Comparison of ENCODE assay signal across 1 cellular context in the genomic region with DNA sequence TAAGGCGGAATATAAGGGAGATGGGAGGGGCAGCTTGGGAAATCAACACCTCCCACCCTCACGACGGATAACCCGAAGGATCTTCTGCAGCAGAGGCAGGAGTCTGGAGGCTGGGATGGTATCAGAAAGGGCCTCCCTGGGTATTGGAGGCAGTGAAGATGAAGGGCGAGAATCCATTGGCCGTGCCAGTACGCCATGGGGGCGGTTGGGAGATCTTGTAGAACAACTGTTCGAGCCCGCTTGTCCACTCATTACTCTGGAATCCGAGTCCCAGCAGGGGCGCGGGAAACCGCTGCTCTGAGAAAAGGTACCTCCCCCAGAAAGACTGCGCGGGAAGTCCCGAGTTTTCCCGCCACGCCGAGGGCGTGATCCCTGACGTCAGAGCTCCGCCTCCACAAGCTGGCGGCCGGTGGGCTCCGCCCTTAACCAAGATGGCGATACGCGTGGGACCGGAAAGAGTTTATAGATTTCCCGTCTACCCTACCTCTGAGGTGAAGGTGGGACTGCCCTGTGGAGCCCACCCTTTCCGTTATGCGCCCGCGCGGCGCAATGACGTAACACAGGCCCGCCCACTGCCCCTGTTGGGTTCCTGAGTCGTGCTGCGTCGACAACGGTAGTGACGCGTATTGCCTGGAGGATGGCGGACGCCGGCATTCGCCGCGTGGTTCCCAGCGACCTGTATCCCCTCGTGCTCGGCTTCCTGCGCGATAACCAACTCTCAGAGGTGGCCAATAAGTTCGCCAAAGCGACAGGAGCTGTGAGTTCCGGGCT.
TF ChIP-seq lines count a peak whose summit lies in the region.

A gene (plus strand): TSS at position 616 of the 771 bp plus-strand sequence. CDS start 22 bp downstream, at position 638.

TF ChIP-seq in GM12878, 131 proteins besides CTCF, POLR2A, EP300 and RAD21 (continued from another document and continues in another):
- TF ChIP-seq, protein P1, sequence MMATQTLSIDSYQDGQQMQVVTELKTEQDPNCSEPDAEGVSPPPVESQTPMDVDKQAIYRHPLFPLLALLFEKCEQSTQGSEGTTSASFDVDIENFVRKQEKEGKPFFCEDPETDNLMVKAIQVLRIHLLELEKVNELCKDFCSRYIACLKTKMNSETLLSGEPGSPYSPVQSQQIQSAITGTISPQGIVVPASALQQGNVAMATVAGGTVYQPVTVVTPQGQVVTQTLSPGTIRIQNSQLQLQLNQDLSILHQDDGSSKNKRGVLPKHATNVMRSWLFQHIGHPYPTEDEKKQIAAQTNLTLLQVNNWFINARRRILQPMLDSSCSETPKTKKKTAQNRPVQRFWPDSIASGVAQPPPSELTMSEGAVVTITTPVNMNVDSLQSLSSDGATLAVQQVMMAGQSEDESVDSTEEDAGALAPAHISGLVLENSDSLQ (IDR thresholded peaks at IDR 0.05), result peak; percentile 25; the same call in 1 of the 2 replicates
- TF ChIP-seq TBL1XR1 (IDR thresholded peaks at IDR 0.05; ENCODE audit: low read depth, low read length) (no peak; the same call in 1 of the 2 replicates), ZBED1 (IDR thresholded peaks at IDR 0.05; ENCODE audit: borderline replicate concordance) (peak; percentile 73; the same call in 1 of the 2 replicates), CHD2 (IDR thresholded peaks at IDR 0.05; ENCODE audit: borderline replicate concordance, low read depth, low read length) (peak; percentile 70), CBX3 (IDR thresholded peaks at IDR 0.05; ENCODE audit: borderline replicate concordance, low read depth) (no peak), YBX1 (IDR thresholded peaks at IDR 0.05) (no peak), ZNF207 (IDR thresholded peaks at IDR 0.05; ENCODE audit: borderline replicate concordance) (peak; percentile 82; the same call in 1 of the 2 replicates), SMARCA5 (IDR thresholded peaks at IDR 0.05) (no peak), TARDBP (IDR thresholded peaks at IDR 0.05; ENCODE audit: borderline replicate concordance) (peak; percentile 84), SUPT20H (IDR thresholded peaks at IDR 0.05; ENCODE audit: borderline replicate concordance, control insufficient read depth, low read depth, low read length) (no peak), POLR2AphosphoS5 (IDR thresholded peaks at IDR 0.05; ENCODE audit: low read length) (peak; percentile 98), MYC (IDR thresholded peaks at IDR 0.05; ENCODE audit: insufficient read depth, insufficient read length, insufficient replicate concordance, low read length, severe bottlenecking) (peak; percentile 93), FOXM1 (IDR thresholded peaks at IDR 0.05; ENCODE audit: low read depth, low read length) (peak; percentile 51; the same call in 1 of the 2 replicates), KDM1A (IDR thresholded peaks at IDR 0.05; ENCODE audit: borderline replicate concordance) (no peak), ZNF274 (IDR thresholded peaks at IDR 0.05; ENCODE audit: insufficient read depth, insufficient read length) (no peak), ZNF384 (IDR thresholded peaks at IDR 0.05; ENCODE audit: borderline replicate concordance, low read depth, low read length) (no peak), SMAD1 (IDR thresholded peaks at IDR 0.05; ENCODE audit: low read depth, partially characterized antibody) (peak; percentile 18), IKZF2 (IDR thresholded peaks at IDR 0.05) (peak; percentile 38 to 40; a peak in 2 of 4 replicates), SUZ12 (IDR thresholded peaks at IDR 0.05; ENCODE audit: unreplicated experiment) (no peak), ATF7 (IDR thresholded peaks at IDR 0.05; ENCODE audit: low read depth) (peak; percentile 98), LARP7 (IDR thresholded peaks at IDR 0.05) (no peak), SREBF2 (IDR thresholded peaks at IDR 0.05; ENCODE audit: low read length) (no peak), FOXK2 (IDR thresholded peaks at IDR 0.05) (peak; percentile 88), RUNX3 (IDR thresholded peaks at IDR 0.05; ENCODE audit: low read length) (peak; percentile 64; the same call in 1 of the 2 replicates), RELA (IDR thresholded peaks at IDR 0.05; ENCODE audit: borderline replicate concordance, partially characterized antibody) (peak; percentile 92), PML (IDR thresholded peaks at IDR 0.05; ENCODE audit: low read length) (peak; percentile 89), ZNF622 (IDR thresholded peaks at IDR 0.05) (no peak), TCF7 (IDR thresholded peaks at IDR 0.05; ENCODE audit: borderline replicate concordance) (no peak), NFIC (IDR thresholded peaks at IDR 0.05; ENCODE audit: low read depth, low read length) (no peak), ESRRA (IDR thresholded peaks at IDR 0.05; ENCODE audit: low read length) (no peak), SRF (IDR thresholded peaks at IDR 0.05; ENCODE audit: low read depth in 2 of 2, low read length in 2 of 2) (peak in 1 of 2 experiments; percentile 87; a peak in 2 of 4 replicates), ASH2L (IDR thresholded peaks at IDR 0.05; ENCODE audit: borderline replicate concordance, low read depth) (no peak), ZNF24 (IDR thresholded peaks at IDR 0.05) (no peak), POU2F2 (IDR thresholded peaks at IDR 0.05; ENCODE audit: borderline replicate concordance, low read depth, low read length) (peak; percentile 77; the same call in 1 of the 3 replicates)
- TF ChIP-seq, protein P2, sequence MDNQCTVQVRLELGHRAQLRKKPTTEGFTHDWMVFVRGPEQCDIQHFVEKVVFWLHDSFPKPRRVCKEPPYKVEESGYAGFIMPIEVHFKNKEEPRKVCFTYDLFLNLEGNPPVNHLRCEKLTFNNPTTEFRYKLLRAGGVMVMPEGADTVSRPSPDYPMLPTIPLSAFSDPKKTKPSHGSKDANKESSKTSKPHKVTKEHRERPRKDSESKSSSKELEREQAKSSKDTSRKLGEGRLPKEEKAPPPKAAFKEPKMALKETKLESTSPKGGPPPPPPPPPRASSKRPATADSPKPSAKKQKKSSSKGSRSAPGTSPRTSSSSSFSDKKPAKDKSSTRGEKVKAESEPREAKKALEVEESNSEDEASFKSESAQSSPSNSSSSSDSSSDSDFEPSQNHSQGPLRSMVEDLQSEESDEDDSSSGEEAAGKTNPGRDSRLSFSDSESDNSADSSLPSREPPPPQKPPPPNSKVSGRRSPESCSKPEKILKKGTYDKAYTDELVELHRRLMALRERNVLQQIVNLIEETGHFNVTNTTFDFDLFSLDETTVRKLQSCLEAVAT (IDR thresholded peaks at IDR 0.05), result peak; percentile 52; the same call in 1 of the 2 replicates
- TF ChIP-seq, protein P3, sequence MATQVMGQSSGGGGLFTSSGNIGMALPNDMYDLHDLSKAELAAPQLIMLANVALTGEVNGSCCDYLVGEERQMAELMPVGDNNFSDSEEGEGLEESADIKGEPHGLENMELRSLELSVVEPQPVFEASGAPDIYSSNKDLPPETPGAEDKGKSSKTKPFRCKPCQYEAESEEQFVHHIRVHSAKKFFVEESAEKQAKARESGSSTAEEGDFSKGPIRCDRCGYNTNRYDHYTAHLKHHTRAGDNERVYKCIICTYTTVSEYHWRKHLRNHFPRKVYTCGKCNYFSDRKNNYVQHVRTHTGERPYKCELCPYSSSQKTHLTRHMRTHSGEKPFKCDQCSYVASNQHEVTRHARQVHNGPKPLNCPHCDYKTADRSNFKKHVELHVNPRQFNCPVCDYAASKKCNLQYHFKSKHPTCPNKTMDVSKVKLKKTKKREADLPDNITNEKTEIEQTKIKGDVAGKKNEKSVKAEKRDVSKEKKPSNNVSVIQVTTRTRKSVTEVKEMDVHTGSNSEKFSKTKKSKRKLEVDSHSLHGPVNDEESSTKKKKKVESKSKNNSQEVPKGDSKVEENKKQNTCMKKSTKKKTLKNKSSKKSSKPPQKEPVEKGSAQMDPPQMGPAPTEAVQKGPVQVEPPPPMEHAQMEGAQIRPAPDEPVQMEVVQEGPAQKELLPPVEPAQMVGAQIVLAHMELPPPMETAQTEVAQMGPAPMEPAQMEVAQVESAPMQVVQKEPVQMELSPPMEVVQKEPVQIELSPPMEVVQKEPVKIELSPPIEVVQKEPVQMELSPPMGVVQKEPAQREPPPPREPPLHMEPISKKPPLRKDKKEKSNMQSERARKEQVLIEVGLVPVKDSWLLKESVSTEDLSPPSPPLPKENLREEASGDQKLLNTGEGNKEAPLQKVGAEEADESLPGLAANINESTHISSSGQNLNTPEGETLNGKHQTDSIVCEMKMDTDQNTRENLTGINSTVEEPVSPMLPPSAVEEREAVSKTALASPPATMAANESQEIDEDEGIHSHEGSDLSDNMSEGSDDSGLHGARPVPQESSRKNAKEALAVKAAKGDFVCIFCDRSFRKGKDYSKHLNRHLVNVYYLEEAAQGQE (IDR thresholded peaks at IDR 0.05; ENCODE audit: low read depth, low read length), result no peak
- TF ChIP-seq, protein P4, sequence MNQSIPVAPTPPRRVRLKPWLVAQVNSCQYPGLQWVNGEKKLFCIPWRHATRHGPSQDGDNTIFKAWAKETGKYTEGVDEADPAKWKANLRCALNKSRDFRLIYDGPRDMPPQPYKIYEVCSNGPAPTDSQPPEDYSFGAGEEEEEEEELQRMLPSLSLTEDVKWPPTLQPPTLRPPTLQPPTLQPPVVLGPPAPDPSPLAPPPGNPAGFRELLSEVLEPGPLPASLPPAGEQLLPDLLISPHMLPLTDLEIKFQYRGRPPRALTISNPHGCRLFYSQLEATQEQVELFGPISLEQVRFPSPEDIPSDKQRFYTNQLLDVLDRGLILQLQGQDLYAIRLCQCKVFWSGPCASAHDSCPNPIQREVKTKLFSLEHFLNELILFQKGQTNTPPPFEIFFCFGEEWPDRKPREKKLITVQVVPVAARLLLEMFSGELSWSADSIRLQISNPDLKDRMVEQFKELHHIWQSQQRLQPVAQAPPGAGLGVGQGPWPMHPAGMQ (IDR thresholded peaks at IDR 0.05; ENCODE audit: borderline replicate concordance), result no peak
- TF ChIP-seq, protein P5, sequence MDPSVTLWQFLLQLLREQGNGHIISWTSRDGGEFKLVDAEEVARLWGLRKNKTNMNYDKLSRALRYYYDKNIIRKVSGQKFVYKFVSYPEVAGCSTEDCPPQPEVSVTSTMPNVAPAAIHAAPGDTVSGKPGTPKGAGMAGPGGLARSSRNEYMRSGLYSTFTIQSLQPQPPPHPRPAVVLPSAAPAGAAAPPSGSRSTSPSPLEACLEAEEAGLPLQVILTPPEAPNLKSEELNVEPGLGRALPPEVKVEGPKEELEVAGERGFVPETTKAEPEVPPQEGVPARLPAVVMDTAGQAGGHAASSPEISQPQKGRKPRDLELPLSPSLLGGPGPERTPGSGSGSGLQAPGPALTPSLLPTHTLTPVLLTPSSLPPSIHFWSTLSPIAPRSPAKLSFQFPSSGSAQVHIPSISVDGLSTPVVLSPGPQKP (IDR thresholded peaks at IDR 0.05; ENCODE audit: low read depth, low read length), result 0 out of 2 replicates have a peak, but pooled peaks have one; percentile 56
- TF ChIP-seq, protein P6, sequence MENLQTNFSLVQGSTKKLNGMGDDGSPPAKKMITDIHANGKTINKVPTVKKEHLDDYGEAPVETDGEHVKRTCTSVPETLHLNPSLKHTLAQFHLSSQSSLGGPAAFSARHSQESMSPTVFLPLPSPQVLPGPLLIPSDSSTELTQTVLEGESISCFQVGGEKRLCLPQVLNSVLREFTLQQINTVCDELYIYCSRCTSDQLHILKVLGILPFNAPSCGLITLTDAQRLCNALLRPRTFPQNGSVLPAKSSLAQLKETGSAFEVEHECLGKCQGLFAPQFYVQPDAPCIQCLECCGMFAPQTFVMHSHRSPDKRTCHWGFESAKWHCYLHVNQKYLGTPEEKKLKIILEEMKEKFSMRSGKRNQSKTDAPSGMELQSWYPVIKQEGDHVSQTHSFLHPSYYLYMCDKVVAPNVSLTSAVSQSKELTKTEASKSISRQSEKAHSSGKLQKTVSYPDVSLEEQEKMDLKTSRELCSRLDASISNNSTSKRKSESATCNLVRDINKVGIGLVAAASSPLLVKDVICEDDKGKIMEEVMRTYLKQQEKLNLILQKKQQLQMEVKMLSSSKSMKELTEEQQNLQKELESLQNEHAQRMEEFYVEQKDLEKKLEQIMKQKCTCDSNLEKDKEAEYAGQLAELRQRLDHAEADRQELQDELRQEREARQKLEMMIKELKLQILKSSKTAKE (IDR thresholded peaks at IDR 0.05; ENCODE audit: low read depth, poor library complexity, severe bottlenecking), result peak; percentile 27
- TF ChIP-seq, protein P7, sequence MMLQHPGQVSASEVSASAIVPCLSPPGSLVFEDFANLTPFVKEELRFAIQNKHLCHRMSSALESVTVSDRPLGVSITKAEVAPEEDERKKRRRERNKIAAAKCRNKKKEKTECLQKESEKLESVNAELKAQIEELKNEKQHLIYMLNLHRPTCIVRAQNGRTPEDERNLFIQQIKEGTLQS (IDR thresholded peaks at IDR 0.05; ENCODE audit: borderline replicate concordance, extremely low read depth, low read depth, low read length), result peak; percentile 88; the same call in 1 of the 2 replicates
- TF ChIP-seq, protein P8, sequence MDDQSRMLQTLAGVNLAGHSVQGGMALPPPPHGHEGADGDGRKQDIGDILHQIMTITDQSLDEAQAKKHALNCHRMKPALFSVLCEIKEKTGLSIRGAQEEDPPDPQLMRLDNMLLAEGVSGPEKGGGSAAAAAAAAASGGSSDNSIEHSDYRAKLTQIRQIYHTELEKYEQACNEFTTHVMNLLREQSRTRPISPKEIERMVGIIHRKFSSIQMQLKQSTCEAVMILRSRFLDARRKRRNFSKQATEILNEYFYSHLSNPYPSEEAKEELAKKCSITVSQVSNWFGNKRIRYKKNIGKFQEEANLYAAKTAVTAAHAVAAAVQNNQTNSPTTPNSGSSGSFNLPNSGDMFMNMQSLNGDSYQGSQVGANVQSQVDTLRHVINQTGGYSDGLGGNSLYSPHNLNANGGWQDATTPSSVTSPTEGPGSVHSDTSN (IDR thresholded peaks at IDR 0.05; ENCODE audit: insufficient replicate concordance, low read depth, low read length), result no peak
- TF ChIP-seq, protein P9, sequence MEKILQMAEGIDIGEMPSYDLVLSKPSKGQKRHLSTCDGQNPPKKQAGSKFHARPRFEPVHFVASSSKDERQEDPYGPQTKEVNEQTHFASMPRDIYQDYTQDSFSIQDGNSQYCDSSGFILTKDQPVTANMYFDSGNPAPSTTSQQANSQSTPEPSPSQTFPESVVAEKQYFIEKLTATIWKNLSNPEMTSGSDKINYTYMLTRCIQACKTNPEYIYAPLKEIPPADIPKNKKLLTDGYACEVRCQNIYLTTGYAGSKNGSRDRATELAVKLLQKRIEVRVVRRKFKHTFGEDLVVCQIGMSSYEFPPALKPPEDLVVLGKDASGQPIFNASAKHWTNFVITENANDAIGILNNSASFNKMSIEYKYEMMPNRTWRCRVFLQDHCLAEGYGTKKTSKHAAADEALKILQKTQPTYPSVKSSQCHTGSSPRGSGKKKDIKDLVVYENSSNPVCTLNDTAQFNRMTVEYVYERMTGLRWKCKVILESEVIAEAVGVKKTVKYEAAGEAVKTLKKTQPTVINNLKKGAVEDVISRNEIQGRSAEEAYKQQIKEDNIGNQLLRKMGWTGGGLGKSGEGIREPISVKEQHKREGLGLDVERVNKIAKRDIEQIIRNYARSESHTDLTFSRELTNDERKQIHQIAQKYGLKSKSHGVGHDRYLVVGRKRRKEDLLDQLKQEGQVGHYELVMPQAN (conservative IDR thresholded peaks at IDR 0.05), result peak; percentile 97
- TF ChIP-seq, protein P10, sequence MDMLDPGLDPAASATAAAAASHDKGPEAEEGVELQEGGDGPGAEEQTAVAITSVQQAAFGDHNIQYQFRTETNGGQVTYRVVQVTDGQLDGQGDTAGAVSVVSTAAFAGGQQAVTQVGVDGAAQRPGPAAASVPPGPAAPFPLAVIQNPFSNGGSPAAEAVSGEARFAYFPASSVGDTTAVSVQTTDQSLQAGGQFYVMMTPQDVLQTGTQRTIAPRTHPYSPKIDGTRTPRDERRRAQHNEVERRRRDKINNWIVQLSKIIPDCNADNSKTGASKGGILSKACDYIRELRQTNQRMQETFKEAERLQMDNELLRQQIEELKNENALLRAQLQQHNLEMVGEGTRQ (IDR thresholded peaks at IDR 0.05; ENCODE audit: borderline replicate concordance, low read depth, low read length), result no peak
